In the genomic region with DNA sequence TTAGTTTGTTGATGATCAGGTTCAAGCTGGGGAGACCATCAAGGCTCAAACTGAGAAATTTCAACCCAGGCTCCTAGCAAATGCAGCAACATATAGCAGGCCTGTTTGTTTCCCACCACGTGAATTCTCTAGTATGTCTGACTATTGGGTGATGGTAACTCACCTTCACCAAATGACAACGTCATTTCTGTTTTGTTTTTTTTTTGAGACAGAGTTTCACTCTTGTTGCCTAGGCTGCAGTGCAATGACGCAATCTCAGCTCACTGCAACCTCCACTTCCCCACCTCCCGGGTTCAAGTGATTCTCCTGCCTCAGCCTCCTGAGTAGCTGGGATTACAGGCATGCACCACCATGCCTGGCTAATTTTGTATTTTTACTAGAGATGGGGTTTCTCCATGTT, we compare ENCODE assay signal across 1 cellular context.
TF ChIP-seq lines count a peak whose summit lies in the region.

No MANE protein-coding gene starts in this region.

TF ChIP-seq in GM12878, 131 proteins besides CTCF, POLR2A, EP300 and RAD21:
- TF ChIP-seq ATF7 (IDR thresholded peaks at IDR 0.05; ENCODE audit: low read depth): peak; percentile 74
